In the genomic region with DNA sequence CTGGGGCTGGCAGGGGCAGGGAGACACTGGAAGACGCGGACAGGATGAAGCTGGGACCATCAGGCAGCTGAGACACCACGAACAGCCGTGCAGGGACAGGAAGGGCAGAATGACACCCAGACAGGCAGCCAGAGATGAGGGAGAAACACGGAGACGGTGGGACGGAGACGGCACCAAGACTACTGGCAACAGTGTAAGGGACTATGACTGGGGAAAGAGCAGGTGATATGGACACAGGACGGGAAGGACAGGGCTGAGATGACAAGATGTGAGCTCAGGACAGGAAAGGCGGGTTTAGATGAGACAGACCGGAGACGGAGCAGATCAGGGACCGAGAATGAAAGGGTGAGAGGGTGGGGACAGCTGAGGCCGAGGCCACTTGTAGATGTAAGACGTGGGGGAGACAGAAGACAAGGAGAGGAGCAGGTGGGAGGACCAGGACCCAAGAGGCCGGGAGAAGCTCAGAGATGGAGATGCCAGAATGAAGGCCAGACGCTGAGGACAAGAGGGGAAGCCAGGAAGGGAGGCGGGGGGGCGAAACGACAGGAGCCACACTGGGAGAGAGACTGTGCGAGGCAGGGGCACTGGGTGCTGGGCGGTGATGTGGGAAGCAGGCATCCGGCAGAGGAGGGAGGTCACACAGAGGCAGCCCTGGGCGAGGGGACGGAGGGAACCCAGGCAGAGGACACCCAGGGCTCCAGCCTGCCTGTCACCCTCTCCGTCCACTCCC, we compare ENCODE assay signal across 1 cellular context.
TF ChIP-seq lines count a peak whose summit lies in the region.

No MANE protein-coding gene starts in this region.

TF ChIP-seq in HEK293, 187 proteins besides CTCF, POLR2A, EP300 and RAD21:
- TF ChIP-seq, protein P1, sequence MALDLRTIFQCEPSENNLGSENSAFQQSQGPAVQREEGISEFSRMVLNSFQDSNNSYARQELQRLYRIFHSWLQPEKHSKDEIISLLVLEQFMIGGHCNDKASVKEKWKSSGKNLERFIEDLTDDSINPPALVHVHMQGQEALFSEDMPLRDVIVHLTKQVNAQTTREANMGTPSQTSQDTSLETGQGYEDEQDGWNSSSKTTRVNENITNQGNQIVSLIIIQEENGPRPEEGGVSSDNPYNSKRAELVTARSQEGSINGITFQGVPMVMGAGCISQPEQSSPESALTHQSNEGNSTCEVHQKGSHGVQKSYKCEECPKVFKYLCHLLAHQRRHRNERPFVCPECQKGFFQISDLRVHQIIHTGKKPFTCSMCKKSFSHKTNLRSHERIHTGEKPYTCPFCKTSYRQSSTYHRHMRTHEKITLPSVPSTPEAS (tag by site-specific recombination; IDR thresholded peaks at IDR 0.05) = no peak
- TF ChIP-seq OVOL3 (tag by site-specific recombination; IDR thresholded peaks at IDR 0.05) = no peak
- TF ChIP-seq ZBTB20 (tag by site-specific recombination; IDR thresholded peaks at IDR 0.05) = no peak
- 0 out of 2 replicates have a peak, but pooled peaks have one; percentile 9 for TF ChIP-seq ZBTB17 (tag by site-specific recombination; IDR thresholded peaks at IDR 0.05)
- peak; percentile 92 for TF ChIP-seq ZNF600 (tag by site-specific recombination; IDR thresholded peaks at IDR 0.05)
- no peak for TF ChIP-seq FEZF1 (tag by site-specific recombination; IDR thresholded peaks at IDR 0.05)
- no peak for TF ChIP-seq ZNF2 (tag by site-specific recombination; IDR thresholded peaks at IDR 0.05)
